In genomic region chr12:64759035-64759894, GRCh38 we compare ENCODE assay signal across 8 cellular contexts. TPM values are rescaled to one million over a fixed set of nuclear protein-coding genes. Genes with fewer than 3 reads are reported as not detected.
A peak's percentile ranks its signal among the peaks of the same experiment; 100 is the strongest.
DNase-seq lines count a peak whose midpoint lies in the region; ATAC-seq and TF ChIP-seq lines count a peak whose summit lies in the region.

Gene GNS, minus strand, starts transcription at chr12:64759406. Its CDS starts 130 bp downstream, at chr12:64759276.

- H3K9me3 ChIP-seq in gastroesophageal sphincter: no peaks in the 10 kb centered on the region

- peaks cover 0 to 6% of the 10 kb centered on the region in 2 donors for H3K36me3 ChIP-seq in gastroesophageal sphincter

- H3K4me1 Mint-ChIP-seq in activated naive CD4-positive, alpha-beta T cell treated with anti-CD3 and anti-CD28 coated beads, Interleukin-2, amount 10 ng/mL, durations not matched to agents 7 days and 5 days: peaks cover 48% of the 10 kb centered on the region

- H3K36me3 Mint-ChIP-seq in activated naive CD4-positive, alpha-beta T cell treated with anti-CD3 and anti-CD28 coated beads, Interleukin-2, amount 10 ng/mL, durations not matched to agents 7 days and 5 days: peaks cover 8% of the 10 kb centered on the region

- peak within 1 kb of the TSS; percentile 72 to 95 (median 89) for H3K27ac ChIP-seq in gastroesophageal sphincter

- TF ChIP-seq CTCF in gastroesophageal sphincter (IDR thresholded peaks at IDR 0.05): no peak

- no peak for TF ChIP-seq EP300 in gastroesophageal sphincter (IDR thresholded peaks at IDR 0.05)

- DNase-seq in GDM1 (lab: John Stamatoyannopoulos, UW) (peak; percentile 92), HEK293T (ENCODE audit: extremely low spot score) (peak; percentile 98), NAMALWA (ENCODE audit: low spot score) (peak; percentile 92), SK-N-DZ (ENCODE audit: low spot score) (peak; percentile 93), non-pigmented ciliary epithelial cell (ENCODE audit: low read depth) (peak; percentile 69), superior temporal gyrus (ENCODE audit: extremely low spot score) (peak; percentile 97)
- peak; percentile 95 for DNase-seq in activated naive CD4-positive, alpha-beta T cell treated with anti-CD3 and anti-CD28 coated beads, Interleukin-2, amount 10 ng/mL, durations not matched to agents 7 days and 5 days

- peak; percentile 96 for ATAC-seq in gastroesophageal sphincter

- H3K27ac Mint-ChIP-seq in activated naive CD4-positive, alpha-beta T cell treated with anti-CD3 and anti-CD28 coated beads, Interleukin-2, amount 10 ng/mL, durations not matched to agents 7 days and 5 days: peak within 1 kb of the TSS; percentile 89

- H3K4me3 Mint-ChIP-seq in activated naive CD4-positive, alpha-beta T cell treated with anti-CD3 and anti-CD28 coated beads, Interleukin-2, amount 10 ng/mL, durations not matched to agents 7 days and 5 days: peak within 1 kb of the TSS; percentile 90

- peak within 1 kb of the TSS; percentile 95 to 98 for H3K4me3 ChIP-seq in gastroesophageal sphincter

- CTCF ChIA-PET in HEK293T (lab: Yijun Ruan, JAX): interaction anchor here (0.7 kb wide), 1 partner anchor 85 kb away, joined by 3 read pairs; no protein-coding TSS in a partner anchor
- CTCF ChIA-PET in activated naive CD4-positive, alpha-beta T cell treated with anti-CD3 and anti-CD28 coated beads, Interleukin-2, amount 10 ng/mL, durations not matched to agents 7 days and 5 days (lab: Charles Lee): interaction anchor here (1.0 kb wide), 1 partner anchor 21 kb away, joined by 4 read pairs; no protein-coding TSS in a partner anchor

- no peaks in the 10 kb centered on the region for H3K9me3 Mint-ChIP-seq in activated naive CD4-positive, alpha-beta T cell treated with anti-CD3 and anti-CD28 coated beads, Interleukin-2, amount 10 ng/mL, durations not matched to agents 7 days and 5 days

- H3K27me3 ChIP-seq in gastroesophageal sphincter: no peaks in the 10 kb centered on the region

- no peak for TF ChIP-seq POLR2A in gastroesophageal sphincter (IDR thresholded peaks at IDR 0.05)

- H3K27me3 Mint-ChIP-seq in activated naive CD4-positive, alpha-beta T cell treated with anti-CD3 and anti-CD28 coated beads, Interleukin-2, amount 10 ng/mL, durations not matched to agents 7 days and 5 days: peaks cover 4% of the 10 kb centered on the region

- POLR2A ChIA-PET in HEK293T (lab: Yijun Ruan, JAX): no interaction called here

- WGBS in gastroesophageal sphincter (ENCODE audit: low coverage in 1 of 2), 2 donors: 0 to 1% methylated on average over 23 to 61 of the region's 67 CpGs

- H3K4me1 ChIP-seq in gastroesophageal sphincter: peaks cover 0 to 31% (median 9%) of the 10 kb centered on the region in 3 donors

TF ChIP-seq in HEK293T, 16 proteins besides CTCF, POLR2A, EP300 and RAD21:
- TF ChIP-seq L3MBTL2 (conservative IDR thresholded peaks at IDR 0.05): peak; percentile 57
- no peak for TF ChIP-seq FOXK2 (IDR thresholded peaks at IDR 0.05)
- TF ChIP-seq SUZ12 (IDR thresholded peaks at IDR 0.05): no peak
- no peak for TF ChIP-seq CTBP1 (IDR thresholded peaks at IDR 0.05; ENCODE audit: borderline replicate concordance)
- no peak for TF ChIP-seq HDGF (IDR thresholded peaks at IDR 0.05; ENCODE audit: borderline replicate concordance)
- TF ChIP-seq SP1 (IDR thresholded peaks at IDR 0.05): no peak
- TF ChIP-seq NFRKB (IDR thresholded peaks at IDR 0.05): no peak

RNA-seq across cellular contexts. Expression of gene GNS, which starts in this region (rescaled TPM):
- 30.1 and 37.4 TPM in 2 replicates for polyA plus RNA-seq in SK-N-DZ (2014; cell fraction: cytosol; rRNA removed)
- polyA plus RNA-seq in SK-N-DZ (2014; cell fraction: nucleus; rRNA removed): 11.5 and 14.5 TPM in 2 replicates
- 100 to 1,000 TPM in 1 of 4 donors, 10 to 100 TPM in 3; 69.3 to 116 (median 89.7) TPM for total RNA-seq in gastroesophageal sphincter

Comparison
In these comparisons a context has a peak if more than half of its experiments do, and no peak if none do; other contexts are left out.
1. Peak in every context shown above with its lines: DNase-seq, ATAC-seq, H3K4me3 ChIP-seq and H3K27ac ChIP-seq.